In genomic region chr1:50139339-50139738, GRCh38 we compare ENCODE assay signal across 14 cellular contexts. TPM values are rescaled to one million over a fixed set of nuclear protein-coding genes. Genes with fewer than 3 reads are reported as not detected.
A peak's percentile ranks its signal among the peaks of the same experiment; 100 is the strongest.
DNase-seq lines count a peak whose midpoint lies in the region; ATAC-seq, FAIRE-seq and TF ChIP-seq lines count a peak whose summit lies in the region.
"Had no signal": no experiment of that assay in that cellular context is flagged by ENCODE, and none has a peak within 500 bp of the region (broad histone marks: within the 10 kb centered on the region; RNA-seq: fewer than 3 reads in every experiment).

No MANE protein-coding gene starts in this region.

- no peaks in the 10 kb centered on the region for H3F3A ChIP-seq in smooth muscle cell (ENCODE audit: low read depth)

- H3K27ac ChIP-seq in keratinocyte (ENCODE audit: control insufficient read depth, insufficient read depth, low read length) (no peak overlapping the region), smooth muscle cell (ENCODE audit: low read depth) (no peak overlapping the region)
- H3K27ac ChIP-seq: SJCRH30 had no signal

- no peaks in the 10 kb centered on the region for H3K36me3 ChIP-seq in keratinocyte (ENCODE audit: control insufficient read depth in 2 of 2, extremely low read depth in 1 of 2, insufficient read depth in 2 of 2, low read length in 2 of 2)
- no peaks in the 10 kb centered on the region for H3K36me3 ChIP-seq in MG63
- no peaks in the 10 kb centered on the region for H3K36me3 ChIP-seq in smooth muscle cell (ENCODE audit: low read depth)
- H3K36me3 ChIP-seq: SJCRH30 had no signal

- FAIRE-seq in keratinocyte (lab: Jason Lieb, UNC), result no peak

- dilution Hi-C loops in keratinocyte (cut with MboI; ENCODE audit: extremely low pct_ligation_motif_present, low sequenced_read_pairs), result no loop called here

- H3K79me2 ChIP-seq in keratinocyte (ENCODE audit: control insufficient read depth, insufficient read depth, low read length), result no peaks in the 10 kb centered on the region
- H3K79me2 ChIP-seq in smooth muscle cell (ENCODE audit: low read depth), result no peaks in the 10 kb centered on the region

- H3K27me3 ChIP-seq in keratinocyte (ENCODE audit: control insufficient read depth, extremely low read depth, insufficient read depth, low read length) (no peaks in the 10 kb centered on the region), MG63 (no peaks in the 10 kb centered on the region), smooth muscle cell (ENCODE audit: low read depth) (no peaks in the 10 kb centered on the region)

- H4K20me1 ChIP-seq in keratinocyte (ENCODE audit: control insufficient read depth, extremely low read depth, insufficient read depth, low read length) (no peaks in the 10 kb centered on the region), smooth muscle cell (ENCODE audit: low read depth) (no peaks in the 10 kb centered on the region)

- H3K9ac ChIP-seq in keratinocyte (ENCODE audit: control insufficient read depth, extremely low read depth, insufficient read depth, low read length), result no peak overlapping the region
- H3K9ac ChIP-seq in smooth muscle cell (ENCODE audit: low read depth), result no peak overlapping the region

- H3K4me3 ChIP-seq in keratinocyte (ENCODE audit: control insufficient read depth in 2 of 3, extremely low read depth in 1 of 3, insufficient read depth in 2 of 3, low read depth in 1 of 3, low read length in 3 of 3) (no peak overlapping the region), MG63 (no peak overlapping the region), smooth muscle cell (no peak overlapping the region)
- H3K4me3 ChIP-seq: SJCRH30 had no signal

- 72% methylated on average over 2 of the region's 2 CpGs for WGBS in smooth muscle cell (ENCODE audit: low lambda C conversion rate)

- H2AFZ ChIP-seq in keratinocyte (ENCODE audit: control insufficient read depth, low read length) (peak overlapping the region; percentile 43), smooth muscle cell (ENCODE audit: low read depth) (no peak overlapping the region)

- DNase-seq in DMS79 treated with DMSO at 0.1 percent for 48 hours (lab: John Stamatoyannopoulos, UW) (peak; percentile 94), NCI-H187 (lab: John Stamatoyannopoulos, UW) (peak; percentile 27 to 89), NCI-H748 treated with DMSO at 0.1 percent for 48 hours (lab: John Stamatoyannopoulos, UW) (peak; percentile 92), keratinocyte (ENCODE audit: low read depth, low spot score) (no peak), omental fat pad (ENCODE audit: low spot score) (no peak), NCI-H446 (lab: John Stamatoyannopoulos, UW) (no peak), MG63 (no peak), smooth muscle cell (lab: John Stamatoyannopoulos, UW; ENCODE audit: unreplicated experiment) (no peak)
- DNase-seq: COR-L47; HCEC 1CT; NCI-H2107; NK-92 treated with Interleukin-12 subunit alpha and Interleukin-12 subunit beta, amount 100 ng/mL, for 24 hours; SJCRH30 had no signal

- no peak for ATAC-seq in omental fat pad (ENCODE audit: low FRiP score)

- H3K4me1 ChIP-seq in keratinocyte (ENCODE audit: control insufficient read depth, extremely low read depth, insufficient read depth, low read length) (no peaks in the 10 kb centered on the region), smooth muscle cell (ENCODE audit: low read depth) (no peaks in the 10 kb centered on the region)
- H3K4me1 ChIP-seq: SJCRH30 had no signal

- H3K4me2 ChIP-seq in keratinocyte (ENCODE audit: control insufficient read depth, extremely low read depth, insufficient read depth, low read depth, low read length) (no peak overlapping the region), smooth muscle cell (no peak overlapping the region)

- H3K9me3 ChIP-seq in keratinocyte (ENCODE audit: control insufficient read depth, low read depth, low read length) (no peaks in the 10 kb centered on the region), MG63 (no peaks in the 10 kb centered on the region), smooth muscle cell (replicated peaks; ENCODE audit: low read depth) (no peaks in the 10 kb centered on the region)
- H3K9me3 ChIP-seq: SJCRH30 had no signal

- no peaks in the 10 kb centered on the region for H3K9me1 ChIP-seq in keratinocyte (ENCODE audit: control insufficient read depth, extremely low read depth, insufficient read depth, low read length)

- TF ChIP-seq CTCF in keratinocyte (optimal IDR thresholded peaks at IDR 0.05 in 1 of 3, IDR thresholded peaks at IDR 0.05 in 1 of 3, conservative IDR thresholded peaks at IDR 0.05 in 1 of 3; ENCODE audit: extremely low read depth in 1 of 3, insufficient read depth in 2 of 3, low read length in 3 of 3), result no peak
- no peak for TF ChIP-seq CTCF in omental fat pad (IDR thresholded peaks at IDR 0.05)
- TF ChIP-seq CTCF in smooth muscle cell (IDR thresholded peaks at IDR 0.05; ENCODE audit: borderline replicate concordance, insufficient read depth, poor library complexity, severe bottlenecking), result no peak

RNA-seq across cellular contexts. Expression of gene ELAVL4, which starts 30.6 kb away (rescaled TPM):
- polyA plus RNA-seq in keratinocyte (not detected in 3 replicates), smooth muscle cell (not detected in 2 replicates)
- not detected for polyA plus RNA-seq in keratinocyte (2011; ENCODE audit: low read depth)
- not detected in 2 replicates for polyA plus RNA-seq in keratinocyte (2011; cell fraction: cytosol; rRNA removed)
- not detected in 2 replicates for polyA plus RNA-seq in keratinocyte (2011; cell fraction: nucleus; rRNA removed)
- polyA plus RNA-seq in keratinocyte (2012; ENCODE audit: low replicate concordance), result not detected in 2 replicates
- polyA minus RNA-seq in keratinocyte, result not detected in 3 replicates
- not detected for polyA minus RNA-seq in keratinocyte (2011; cell fraction: cytosol; rRNA and poly(A)+ RNA removed)
- polyA minus RNA-seq in keratinocyte (2011; cell fraction: nucleus; rRNA and poly(A)+ RNA removed), result not detected in 2 replicates
- total RNA-seq in omental fat pad (under 1 TPM in 1 of 4 donors, not detected in 3; 0.12 TPM), smooth muscle cell (not detected in 2 replicates)
- not detected in 2 replicates for total RNA-seq in MG63 (2014; rRNA removed; shearing (Covaris generic); ENCODE audit: low replicate concordance)
- total RNA-seq: G401, SJCRH30 had no signal

Comparison
In these comparisons a context has a peak if more than half of its experiments do, and no peak if none do; other contexts are left out.
1. DNase-seq: peak in DMS79 treated with DMSO at 0.1 percent for 48 hours (single experiment), NCI-H187 (2 of 2) and NCI-H748 treated with DMSO at 0.1 percent for 48 hours (single experiment); none in keratinocyte (single experiment), omental fat pad (single experiment), NCI-H446 (0 of 2), MG63 (single experiment) and smooth muscle cell (single experiment).